Comparison of ENCODE assay signal across 18 cellular contexts in genomic region chr12:130813436-130813835, GRCh38. TPM values are rescaled to one million over a fixed set of nuclear protein-coding genes. Genes with fewer than 3 reads are reported as not detected.
A peak's percentile ranks its signal among the peaks of the same experiment; 100 is the strongest.
DNase-seq lines count a peak whose midpoint lies in the region; ATAC-seq, FAIRE-seq and TF ChIP-seq lines count a peak whose summit lies in the region.
"Had no signal": no experiment of that assay in that cellular context is flagged by ENCODE, and none has a peak within 500 bp of the region (broad histone marks: within the 10 kb centered on the region; RNA-seq: fewer than 3 reads in every experiment).

No MANE protein-coding gene starts in this region.

- H3K9me3 ChIP-seq in OCI-LY7 (ENCODE audit: low read length) = no peaks in the 10 kb centered on the region
- H3K9me3 ChIP-seq: left ventricle myocardium inferior, thoracic aorta had no signal

- H3K4me3 Mint-ChIP-seq in WTC11 = no peak overlapping the region
- peak overlapping the region; percentile 39 for H3K4me3 Mint-ChIP-seq in memory B cell
- H3K4me3 Mint-ChIP-seq in stimulated activated naive CD8-positive, alpha-beta T cell treated with anti-CD3 and anti-CD28 coated beads, Interleukin-15, amount 100 ng/mL, for 72 hours = no peak overlapping the region
- H3K4me3 Mint-ChIP-seq: activated CD4-positive, alpha-beta T cell treated with anti-CD3 and anti-CD28 coated beads, Interleukin-2, amount 10 ng/mL, durations not matched to agents 24 days and 14 days; activated CD8-positive, alpha-beta memory T cell treated with anti-CD3 and anti-CD28 coated beads, Interleukin-2, amount 10 ng/mL, durations not matched to agents 7 days and 5 days; activated naive CD8-positive, alpha-beta T cell treated with anti-CD3 and anti-CD28 coated beads, Interleukin-2, amount 10 ng/mL, durations not matched to agents 7 days and 5 days; stimulated activated naive B cell treated with anti-CD40 and anti-IgM and Interleukin-4, amounts not matched to agents 10 μg/mL and 1 μg/mL and 100 μg/mL, for 72 hours had no signal

- no peaks in the 10 kb centered on the region for H3K9me3 Mint-ChIP-seq in WTC11
- no peaks in the 10 kb centered on the region for H3K9me3 Mint-ChIP-seq in memory B cell
- no peaks in the 10 kb centered on the region for H3K9me3 Mint-ChIP-seq in stimulated activated naive CD8-positive, alpha-beta T cell treated with anti-CD3 and anti-CD28 coated beads, Interleukin-15, amount 100 ng/mL, for 72 hours
- H3K9me3 Mint-ChIP-seq: activated CD4-positive, alpha-beta T cell treated with anti-CD3 and anti-CD28 coated beads, Interleukin-2, amount 10 ng/mL, durations not matched to agents 24 days and 14 days; activated naive CD8-positive, alpha-beta T cell treated with anti-CD3 and anti-CD28 coated beads, Interleukin-2, amount 10 ng/mL, durations not matched to agents 7 days and 5 days; stimulated activated naive B cell treated with anti-CD40 and anti-IgM and Interleukin-4, amounts not matched to agents 10 μg/mL and 1 μg/mL and 100 μg/mL, for 72 hours had no signal

- H3K27ac Mint-ChIP-seq in WTC11 = peak overlapping the region; percentile 41; the same call in 1 of the 2 replicates
- H3K27ac Mint-ChIP-seq in memory B cell = no peak overlapping the region
- no peak overlapping the region for H3K27ac Mint-ChIP-seq in stimulated activated naive CD8-positive, alpha-beta T cell treated with anti-CD3 and anti-CD28 coated beads, Interleukin-15, amount 100 ng/mL, for 72 hours
- H3K27ac Mint-ChIP-seq: activated CD4-positive, alpha-beta T cell treated with anti-CD3 and anti-CD28 coated beads, Interleukin-2, amount 10 ng/mL, durations not matched to agents 24 days and 14 days; activated CD8-positive, alpha-beta memory T cell treated with anti-CD3 and anti-CD28 coated beads, Interleukin-2, amount 10 ng/mL, durations not matched to agents 7 days and 5 days; activated naive CD8-positive, alpha-beta T cell treated with anti-CD3 and anti-CD28 coated beads, Interleukin-2, amount 10 ng/mL, durations not matched to agents 7 days and 5 days had no signal

- H2AFZ ChIP-seq in OCI-LY7 (ENCODE audit: low read length) = no peak overlapping the region

- H3K4me3 ChIP-seq in GM12864 (ENCODE audit: low read depth, low read length) (peak overlapping the region; percentile 26), H7 (ENCODE audit: insufficient read depth, low read depth, low read length) (no peak overlapping the region), OCI-LY7 (ENCODE audit: low read depth, low read length, poor library complexity, severe bottlenecking) (no peak overlapping the region)
- H3K4me3 ChIP-seq: left ventricle myocardium inferior, thoracic aorta had no signal

- H3K36me3 Mint-ChIP-seq in WTC11 (peaks cover 21% of the 10 kb centered on the region), memory B cell (peaks cover 7% of the 10 kb centered on the region)

- BruUV-seq in OCI-LY7 (replicated peaks; lab: Mats Ljungman, UMichigan) = no TSS peak

- H3K9me2 ChIP-seq in OCI-LY7 (ENCODE audit: insufficient read depth, low read length) = no peaks in the 10 kb centered on the region

- no peak for FAIRE-seq in frontal cortex (lab: Jason Lieb, UNC)

- CTCF ChIA-PET in WTC11 (lab: Charles Lee) (interaction anchor here (0.6 to 2.0 kb wide), 9 partner anchors 13 to 60 kb away, joined by 3 to 11 read pairs (median 5); no protein-coding TSS in a partner anchor), OCI-LY7 (lab: Charles Lee; ENCODE audit: unreplicated experiment) (no interaction called here)

- POLR2A ChIA-PET in WTC11 (lab: Charles Lee) (no interaction called here), OCI-LY7 (lab: Charles Lee) (interaction anchor here (1.0 kb wide), 1 partner anchor 23 kb away, joined by 3 read pairs; no protein-coding TSS in a partner anchor)

- H4K20me1 ChIP-seq in OCI-LY7 (ENCODE audit: insufficient read depth, low read length) = no peaks in the 10 kb centered on the region

- peaks cover 55% of the 10 kb centered on the region for H3K4me1 Mint-ChIP-seq in WTC11
- peaks cover 6% of the 10 kb centered on the region for H3K4me1 Mint-ChIP-seq in memory B cell
- H3K4me1 Mint-ChIP-seq in stimulated activated naive CD8-positive, alpha-beta T cell treated with anti-CD3 and anti-CD28 coated beads, Interleukin-15, amount 100 ng/mL, for 72 hours = peaks cover 9% of the 10 kb centered on the region

- H3K27ac ChIP-seq in OCI-LY7 (ENCODE audit: low read depth, low read length, poor library complexity, severe bottlenecking) = no peak overlapping the region
- H3K27ac ChIP-seq: brain microvascular endothelial cell, left ventricle myocardium inferior, thoracic aorta had no signal

- no peaks in the 10 kb centered on the region for H3K27me3 ChIP-seq in H7 (ENCODE audit: control insufficient read depth, insufficient read depth, low read length)
- H3K27me3 ChIP-seq: brain microvascular endothelial cell had no signal

- no peaks in the 10 kb centered on the region for H3K79me2 ChIP-seq in OCI-LY7 (ENCODE audit: insufficient read depth, low read depth, low read length)

- ATAC-seq in WTC11 (peak; percentile 77), memory B cell (ENCODE audit: low read depth) (no peak), HG03175 (IDR thresholded peaks at IDR 0.05; ENCODE audit: unreplicated experiment) (no peak)
- no peak for ATAC-seq in stimulated activated naive CD8-positive, alpha-beta T cell treated with anti-CD3 and anti-CD28 coated beads, Interleukin-15, amount 100 ng/mL, for 72 hours
- ATAC-seq: activated CD8-positive, alpha-beta memory T cell treated with anti-CD3 and anti-CD28 coated beads, Interleukin-2, amount 10 ng/mL, durations not matched to agents 7 days and 5 days; stimulated activated naive B cell treated with anti-CD40 and anti-IgM and Interleukin-4, amounts not matched to agents 10 μg/mL and 1 μg/mL and 100 μg/mL, for 72 hours had no signal

- H3K4me2 ChIP-seq in OCI-LY7 (ENCODE audit: low read length) = no peak overlapping the region

- H3K36me3 ChIP-seq in H7 (replicated peaks; ENCODE audit: control insufficient read depth, insufficient read depth, low read length) (no peaks in the 10 kb centered on the region), OCI-LY7 (ENCODE audit: insufficient read depth, low read length) (peaks cover 19% of the 10 kb centered on the region)

- TF ChIP-seq CTCF in GM12864 (IDR thresholded peaks at IDR 0.05; ENCODE audit: low read depth, low read length, missing control alignments) (peak; percentile 6), WTC11 (IDR thresholded peaks at IDR 0.05) (no peak), OCI-LY7 (conservative IDR thresholded peaks at IDR 0.05; ENCODE audit: low read length) (no peak)

- no peaks in the 10 kb centered on the region for H3K4me1 ChIP-seq in OCI-LY7 (ENCODE audit: insufficient read depth, low read length, poor library complexity, severe bottlenecking)

- no peak for DNase-seq in GM12864 (ENCODE audit: low read depth)
- DNase-seq in H7 = peak; percentile 73
- DNase-seq in WTC11 (ENCODE audit: low spot score) = peak; percentile 59
- DNase-seq in memory B cell (ENCODE audit: low spot score in 2 of 2) = no peak
- no peak for DNase-seq in OCI-LY7 (ENCODE audit: low spot score)
- no peak for DNase-seq in stimulated activated naive CD8-positive, alpha-beta T cell treated with anti-CD3 and anti-CD28 coated beads, Interleukin-15, amount 100 ng/mL, for 72 hours
- DNase-seq in frontal cortex (ENCODE audit: low spot score in 2 of 2) = no peak
- DNase-seq: activated CD4-positive, alpha-beta T cell treated with anti-CD3 and anti-CD28 coated beads, Interleukin-2, amount 10 ng/mL, durations not matched to agents 24 days and 14 days; activated CD8-positive, alpha-beta memory T cell treated with anti-CD3 and anti-CD28 coated beads, Interleukin-2, amount 10 ng/mL, durations not matched to agents 7 days and 5 days; activated naive CD8-positive, alpha-beta T cell treated with anti-CD3 and anti-CD28 coated beads, Interleukin-2, amount 10 ng/mL, durations not matched to agents 7 days and 5 days; brain microvascular endothelial cell; CD4-positive, alpha-beta memory T cell; GDM1; left ventricle myocardium inferior; NCI-H510A; stimulated activated naive B cell treated with anti-CD40 and anti-IgM and Interleukin-4, amounts not matched to agents 10 μg/mL and 1 μg/mL and 100 μg/mL, for 72 hours had no signal

- intact Hi-C loops in OCI-LY7 (cut with micrococcal nuclease; ENCODE audit: unreplicated experiment) = no loop called here

- H3K27me3 Mint-ChIP-seq in WTC11 (ENCODE audit: low read depth) (no peaks in the 10 kb centered on the region), memory B cell (no peaks in the 10 kb centered on the region)
- H3K27me3 Mint-ChIP-seq in stimulated activated naive CD8-positive, alpha-beta T cell treated with anti-CD3 and anti-CD28 coated beads, Interleukin-15, amount 100 ng/mL, for 72 hours = no peaks in the 10 kb centered on the region
- H3K27me3 Mint-ChIP-seq: activated CD4-positive, alpha-beta T cell treated with anti-CD3 and anti-CD28 coated beads, Interleukin-2, amount 10 ng/mL, durations not matched to agents 24 days and 14 days; activated CD8-positive, alpha-beta memory T cell treated with anti-CD3 and anti-CD28 coated beads, Interleukin-2, amount 10 ng/mL, durations not matched to agents 7 days and 5 days; activated naive CD8-positive, alpha-beta T cell treated with anti-CD3 and anti-CD28 coated beads, Interleukin-2, amount 10 ng/mL, durations not matched to agents 7 days and 5 days; CD4-positive, alpha-beta memory T cell; stimulated activated naive B cell treated with anti-CD40 and anti-IgM and Interleukin-4, amounts not matched to agents 10 μg/mL and 1 μg/mL and 100 μg/mL, for 72 hours had no signal

TF ChIP-seq in WTC11, 78 proteins besides CTCF, POLR2A, EP300 and RAD21:
- TF ChIP-seq NFE2L1 (CRISPR knock-in tag; IDR thresholded peaks at IDR 0.05) (no peak), ZNF121 (CRISPR knock-in tag; IDR thresholded peaks at IDR 0.05) (peak; percentile 73; the same call in 1 of the 2 replicates), ZNF423 (CRISPR knock-in tag; IDR thresholded peaks at IDR 0.05) (0 out of 2 replicates have a peak, but pooled peaks have one; percentile 5)

RNA-seq across cellular contexts. Expression of gene STX2, which starts 25.6 kb away (rescaled TPM):
- total RNA-seq in H7 (2014; rRNA removed; shearing (Covaris generic)) = 19.3 and 24.9 TPM in 2 replicates
- 21.1 to 23.2 TPM (median 22.7 TPM) in 3 replicates for total RNA-seq in WTC11 (2021)
- 19.2 and 20.0 TPM in 2 replicates for total RNA-seq in OCI-LY7 (2014; rRNA removed; shearing (Covaris generic))
- 18.3 and 18.9 TPM in 2 replicates for total RNA-seq in OCI-LY7 (2022)
- total RNA-seq in frontal cortex = 21.2 TPM

RNA-seq across cellular contexts. Expression of gene RAN, which starts 58.4 kb away (rescaled TPM):
- total RNA-seq in H7 (2014; rRNA removed; shearing (Covaris generic)) = 1,191 and 1,396 TPM in 2 replicates
- total RNA-seq in WTC11 (2021) (1,744 to 1,783 TPM (median 1,745 TPM) in 3 replicates), OCI-LY7 (2022) (1,734 and 1,957 TPM in 2 replicates), frontal cortex (447 TPM)
- total RNA-seq in OCI-LY7 (2014; rRNA removed; shearing (Covaris generic)) = 1,462 and 1,858 TPM in 2 replicates

Comparison
In these comparisons a context has a peak if more than half of its experiments do, and no peak if none do; other contexts are left out.
1. DNase-seq: peak in H7 (single experiment) and WTC11 (single experiment); none in GM12864 (single experiment), memory B cell (0 of 2), OCI-LY7 (single experiment), stimulated activated naive CD8-positive, alpha-beta T cell treated with anti-CD3 and anti-CD28 coated beads, Interleukin-15, amount 100 ng/mL, for 72 hours (0 of 2) and frontal cortex (0 of 2).